15 cellular contexts compared by ENCODE assay signal in genomic region chr1:45722809-45723208, GRCh38. TPM values are rescaled to one million over a fixed set of nuclear protein-coding genes. Genes with fewer than 3 reads are reported as not detected.
DNase-seq lines count a peak whose midpoint lies in the region; ATAC-seq and TF ChIP-seq lines count a peak whose summit lies in the region.
"Had no signal": no experiment of that assay in that cellular context is flagged by ENCODE, and none has a peak within 500 bp of the region (broad histone marks: within the 10 kb centered on the region; RNA-seq: fewer than 3 reads in every experiment).

No MANE protein-coding gene starts in this region.

- H3K4me3 ChIP-seq in fibroblast of villous mesenchyme (ENCODE audit: low read depth, low read length) = no peak overlapping the region
- H3K4me3 ChIP-seq: sigmoid colon had no signal

- DNase-seq in AG08395 (ENCODE audit: low spot score) (peak; percentile 2), HCEC 1CT (peak; percentile 28), SKM-1 treated with dmso at 0.1 percent for 144 hours (lab: John Stamatoyannopoulos, UW; ENCODE audit: unreplicated experiment) (peak; percentile 58), fibroblast of villous mesenchyme (ENCODE audit: low read depth) (peak; percentile 68), UCSD-AML1 (lab: John Stamatoyannopoulos, UW; ENCODE audit: unreplicated experiment) (no peak)
- no peak for DNase-seq in activated CD4-positive, alpha-beta T cell treated with anti-CD3 and anti-CD28 coated beads for 4 hours
- no peak for DNase-seq in activated CD4-positive, alpha-beta T cell treated with anti-CD3 and anti-CD28 coated beads, Interleukin-2, amount 50 U/mL, for 1 hour
- DNase-seq: activated CD4-positive, CD25-positive, alpha-beta regulatory T cell; amniotic stem cell; Caco-2; NCI-H2081 treated with DMSO at 0.1 percent for 48 hours; NCI-H526 treated with DMSO at 0.1 percent for 48 hours; sigmoid colon; stimulated activated CD4-positive, alpha-beta T cell treated with anti-CD3 and anti-CD28 coated beads, Interleukin-4, amount 100 ng/mL, for 1 hour had no signal

- no peak for TF ChIP-seq CTCF in fibroblast of villous mesenchyme (IDR thresholded peaks at IDR 0.05; ENCODE audit: insufficient read depth, low read depth, low read length)

- no peak for ATAC-seq in GM18511 (IDR thresholded peaks at IDR 0.05; ENCODE audit: unreplicated experiment)

RNA-seq across cellular contexts. Expression of gene IPP, which starts 27.6 kb away (rescaled TPM):
- 9.0 and 14.7 TPM in 2 replicates for total RNA-seq in fibroblast of villous mesenchyme

RNA-seq across cellular contexts. Expression of gene TMEM69, which starts 34.8 kb away (rescaled TPM):
- 6.9 and 10.0 TPM in 2 replicates for total RNA-seq in fibroblast of villous mesenchyme

RNA-seq across cellular contexts. Expression of gene GPBP1L1, which starts 36.5 kb away (rescaled TPM):
- total RNA-seq in fibroblast of villous mesenchyme = 90.5 and 122 TPM in 2 replicates

Comparison
In these comparisons a context has a peak if more than half of its experiments do, and no peak if none do; other contexts are left out.
1. DNase-seq: peak in AG08395 (single experiment), HCEC 1CT (single experiment), SKM-1 treated with dmso at 0.1 percent for 144 hours (single experiment) and fibroblast of villous mesenchyme (single experiment); none in activated CD4-positive, alpha-beta T cell treated with anti-CD3 and anti-CD28 coated beads for 4 hours (0 of 2), activated CD4-positive, alpha-beta T cell treated with anti-CD3 and anti-CD28 coated beads, Interleukin-2, amount 50 U/mL, for 1 hour (single experiment) and UCSD-AML1 (single experiment).